ENCODE assay signal across 23 cellular contexts in genomic region chr5:124881333-124881732, GRCh38.
"Had no signal": no experiment of that assay in that cellular context is flagged by ENCODE, and none has a peak within 500 bp of the region (broad histone marks: within the 10 kb centered on the region; RNA-seq: fewer than 3 reads in every experiment).

No MANE protein-coding gene starts in this region.

- ATAC-seq: left lobe of liver; psoas muscle; stimulated activated memory B cell treated with anti-CD40 and anti-IgM and Interleukin-4, amounts not matched to agents 10 μg/mL and 1 μg/mL and 100 μg/mL, for 72 hours; stimulated activated naive CD8-positive, alpha-beta T cell treated with anti-CD3 and anti-CD28 coated beads, Interleukin-15, amount 100 ng/mL, for 72 hours had no signal

- H3K4me1 ChIP-seq: sigmoid colon, suprapubic skin, vagina had no signal

- H3K27me3 Mint-ChIP-seq: memory B cell; naive thymus-derived CD4-positive, alpha-beta T cell; stimulated activated memory B cell treated with anti-CD40 and anti-IgM and Interleukin-4, amounts not matched to agents 10 μg/mL and 1 μg/mL and 100 μg/mL, for 72 hours; stimulated activated naive CD8-positive, alpha-beta T cell treated with anti-CD3 and anti-CD28 coated beads, Interleukin-15, amount 100 ng/mL, for 72 hours had no signal

- H3K36me3 Mint-ChIP-seq: immature natural killer cell; memory B cell; naive thymus-derived CD4-positive, alpha-beta T cell; stimulated activated memory B cell treated with anti-CD40 and anti-IgM and Interleukin-4, amounts not matched to agents 10 μg/mL and 1 μg/mL and 100 μg/mL, for 72 hours had no signal

- H3K4me1 Mint-ChIP-seq: immature natural killer cell; stimulated activated naive CD8-positive, alpha-beta T cell treated with anti-CD3 and anti-CD28 coated beads, Interleukin-15, amount 100 ng/mL, for 72 hours had no signal

- H3K4me3 Mint-ChIP-seq: immature natural killer cell; memory B cell; naive thymus-derived CD4-positive, alpha-beta T cell; nephron; stimulated activated memory B cell treated with anti-CD40 and anti-IgM and Interleukin-4, amounts not matched to agents 10 μg/mL and 1 μg/mL and 100 μg/mL, for 72 hours; stimulated activated naive CD8-positive, alpha-beta T cell treated with anti-CD3 and anti-CD28 coated beads, Interleukin-15, amount 100 ng/mL, for 72 hours had no signal

- H3K27ac Mint-ChIP-seq: immature natural killer cell; memory B cell; naive thymus-derived CD4-positive, alpha-beta T cell; nephron; stimulated activated memory B cell treated with anti-CD40 and anti-IgM and Interleukin-4, amounts not matched to agents 10 μg/mL and 1 μg/mL and 100 μg/mL, for 72 hours; stimulated activated naive CD8-positive, alpha-beta T cell treated with anti-CD3 and anti-CD28 coated beads, Interleukin-15, amount 100 ng/mL, for 72 hours had no signal

- H3K27ac ChIP-seq: ovary, psoas muscle, sigmoid colon, suprapubic skin, vagina had no signal

- H3K9me3 Mint-ChIP-seq: immature natural killer cell; memory B cell; naive thymus-derived CD4-positive, alpha-beta T cell; nephron; stimulated activated memory B cell treated with anti-CD40 and anti-IgM and Interleukin-4, amounts not matched to agents 10 μg/mL and 1 μg/mL and 100 μg/mL, for 72 hours; stimulated activated naive CD8-positive, alpha-beta T cell treated with anti-CD3 and anti-CD28 coated beads, Interleukin-15, amount 100 ng/mL, for 72 hours had no signal

- FAIRE-seq: frontal cortex had no signal

- H3K4me3 ChIP-seq: dorsolateral prefrontal cortex, lung, ovary, psoas muscle, sigmoid colon, spleen, suprapubic skin, vagina had no signal

- H3K9me3 ChIP-seq: ovary, psoas muscle, sigmoid colon, spleen, suprapubic skin, vagina had no signal

- DNase-seq: dorsolateral prefrontal cortex; effector CD4-positive, alpha-beta T cell; immature natural killer cell; islet precursor cell; naive thymus-derived CD4-positive, alpha-beta T cell; occipital lobe; ovary; posterior cingulate gyrus; psoas muscle; right cardiac atrium; sigmoid colon; stimulated activated CD4-positive, alpha-beta T cell treated with anti-CD3 and anti-CD28 coated beads, Interleukin-4, amount 100 ng/mL, for 4 hours; stimulated activated naive CD8-positive, alpha-beta T cell treated with anti-CD3 and anti-CD28 coated beads, Interleukin-15, amount 100 ng/mL, for 72 hours; trophoblast cell had no signal

- H3K36me3 ChIP-seq: ovary, sigmoid colon, spleen, suprapubic skin, vagina had no signal

- H3K27me3 ChIP-seq: dorsolateral prefrontal cortex, ovary, sigmoid colon, spleen, suprapubic skin, vagina had no signal
